ENCODE assay signal across 11 cellular contexts in the genomic region with DNA sequence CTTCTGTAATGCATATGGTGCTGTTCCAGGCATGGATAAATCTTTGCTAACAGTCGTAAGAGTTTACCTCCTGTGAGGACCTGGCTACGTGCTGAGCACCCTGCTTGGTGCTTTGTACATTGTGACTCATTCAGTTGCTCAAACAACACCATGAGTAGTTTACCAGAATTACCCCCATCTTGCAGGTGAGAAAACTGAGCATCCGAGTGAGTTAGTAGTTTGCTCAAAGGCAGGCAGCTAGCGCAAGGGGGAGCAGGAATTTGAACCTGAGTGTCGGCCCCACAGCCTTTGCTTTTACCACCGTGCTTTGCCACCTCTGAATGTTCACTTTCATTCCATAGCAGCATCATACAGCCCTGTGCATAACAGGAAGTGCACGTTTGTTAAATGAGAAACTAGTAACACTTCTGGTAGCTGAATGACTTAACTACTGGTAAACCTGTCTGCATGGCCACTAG.
DNase-seq lines count a peak whose midpoint lies in the region; ATAC-seq and TF ChIP-seq lines count a peak whose summit lies in the region.
"Had no signal": no experiment of that assay in that cellular context is flagged by ENCODE, and none has a peak within 500 bp of the region (broad histone marks: within the 10 kb centered on the region; RNA-seq: fewer than 3 reads in every experiment).

No MANE protein-coding gene starts in this region.

- H3K27ac ChIP-seq in breast epithelium (no peak overlapping the region), esophagus muscularis mucosa (replicated peaks in 1 of 4) (no peak overlapping the region), Karpas-422 (ENCODE audit: low read length) (no peak overlapping the region)
- H3K27ac ChIP-seq: HL-60, PC-9 had no signal

- intact Hi-C loops in MCF 10A (cut with micrococcal nuclease) = no loop called here
- intact Hi-C loops in breast epithelium (cut with DNase I; ENCODE audit: low total_unique reads) = no loop called here
- intact Hi-C loops in esophagus muscularis mucosa (cut with DNase I) = no loop called here

- no peaks in the 10 kb centered on the region for H3K36me3 ChIP-seq in breast epithelium
- H3K36me3 ChIP-seq in esophagus muscularis mucosa = no peaks in the 10 kb centered on the region
- peaks cover 25% of the 10 kb centered on the region; the same call in 1 of the 2 replicates for H3K36me3 ChIP-seq in Karpas-422 (ENCODE audit: insufficient read depth, low read length)

- peaks cover 65% of the 10 kb centered on the region for H3K36me3 Mint-ChIP-seq in MCF 10A (ENCODE audit: insufficient read depth, unreplicated experiment)
- H3K36me3 Mint-ChIP-seq in activated naive CD8-positive, alpha-beta T cell = peaks cover 23% of the 10 kb centered on the region

- DNase-seq in MCF 10A (ENCODE audit: unreplicated experiment) (peak; percentile 38), breast epithelium (ENCODE audit: low spot score in 2 of 2) (no peak), esophagus muscularis mucosa (ENCODE audit: extremely low spot score) (no peak), Karpas-422 (no peak), NCI-H82 treated with DMSO at 0.1 percent for 48 hours (lab: John Stamatoyannopoulos, UW; ENCODE audit: unreplicated experiment) (no peak)
- DNase-seq: PC-9 had no signal

- no peak for TF ChIP-seq EP300 in esophagus muscularis mucosa (IDR thresholded peaks at IDR 0.05)

- no peaks in the 10 kb centered on the region for H3K9me2 ChIP-seq in Karpas-422 (replicated peaks; ENCODE audit: insufficient read depth, low read length)

- no peak overlapping the region for H3K9ac ChIP-seq in Karpas-422 (ENCODE audit: low read length)

- WGBS in esophagus muscularis mucosa = 68% methylated on average over 7 of the region's 7 CpGs

- H3K4me1 ChIP-seq in breast epithelium (no peaks in the 10 kb centered on the region), esophagus muscularis mucosa (peaks cover 0 to 18% (median 6%) of the 10 kb centered on the region in 4 donors), Karpas-422 (ENCODE audit: low read length) (no peaks in the 10 kb centered on the region)

- no peak overlapping the region for H3K27ac Mint-ChIP-seq in MCF 10A (ENCODE audit: low read depth, unreplicated experiment)
- peak overlapping the region; percentile 10 for H3K27ac Mint-ChIP-seq in activated naive CD8-positive, alpha-beta T cell
- H3K27ac Mint-ChIP-seq: brain had no signal

- H3K4me1 Mint-ChIP-seq in MCF 10A (ENCODE audit: insufficient read depth, unreplicated experiment) = no peaks in the 10 kb centered on the region
- peaks cover 3% of the 10 kb centered on the region for H3K4me1 Mint-ChIP-seq in activated naive CD8-positive, alpha-beta T cell (ENCODE audit: low read depth)
- H3K4me1 Mint-ChIP-seq: brain had no signal

- H3K9me3 Mint-ChIP-seq in MCF 10A (ENCODE audit: unreplicated experiment) = no peaks in the 10 kb centered on the region
- H3K9me3 Mint-ChIP-seq in activated naive CD8-positive, alpha-beta T cell (ENCODE audit: low read depth) = no peaks in the 10 kb centered on the region

- H3K79me2 ChIP-seq in Karpas-422 (ENCODE audit: low read length) = peaks cover 20% of the 10 kb centered on the region

- no peak overlapping the region for H2AFZ ChIP-seq in Karpas-422 (ENCODE audit: low read length)
- H2AFZ ChIP-seq: PC-9 had no signal

- no peaks in the 10 kb centered on the region for H4K20me1 ChIP-seq in Karpas-422 (ENCODE audit: insufficient read depth, low read depth, low read length)

- BruUV-seq in MCF 10A (replicated peaks; lab: Mats Ljungman, UMichigan) = no TSS peak

- no peaks in the 10 kb centered on the region for H3K27me3 Mint-ChIP-seq in MCF 10A (ENCODE audit: insufficient read depth, unreplicated experiment)
- no peaks in the 10 kb centered on the region for H3K27me3 Mint-ChIP-seq in activated naive CD8-positive, alpha-beta T cell
- H3K27me3 Mint-ChIP-seq: brain had no signal

- TF ChIP-seq CTCF in MCF 10A (IDR thresholded peaks at IDR 0.05; ENCODE audit: unreplicated experiment) = no peak
- no peak for TF ChIP-seq CTCF in breast epithelium (IDR thresholded peaks at IDR 0.05)
- TF ChIP-seq CTCF in esophagus muscularis mucosa (IDR thresholded peaks at IDR 0.05) = no peak

- no peaks in the 10 kb centered on the region for H3K27me3 ChIP-seq in breast epithelium
- no peaks in the 10 kb centered on the region for H3K27me3 ChIP-seq in esophagus muscularis mucosa
- no peaks in the 10 kb centered on the region for H3K27me3 ChIP-seq in Karpas-422 (ENCODE audit: low read length)

- H3K4me3 ChIP-seq in breast epithelium = no peak overlapping the region
- H3K4me3 ChIP-seq in esophagus muscularis mucosa = no peak overlapping the region
- no peak overlapping the region for H3K4me3 ChIP-seq in Karpas-422 (ENCODE audit: low read length)
- H3K4me3 ChIP-seq: PC-9 had no signal

- no peak overlapping the region for H3K4me3 Mint-ChIP-seq in MCF 10A (ENCODE audit: unreplicated experiment)
- H3K4me3 Mint-ChIP-seq in activated naive CD8-positive, alpha-beta T cell = no peak overlapping the region
- H3K4me3 Mint-ChIP-seq: brain had no signal

- CTCF ChIA-PET in MCF 10A (lab: Yijun Ruan, JAX) = interaction anchor here (0.6 to 0.8 kb wide), 2 partner anchors 27 to 78 kb away, joined by 3 read pairs; no protein-coding TSS in a partner anchor

- no peak for TF ChIP-seq POLR2A in breast epithelium (IDR thresholded peaks at IDR 0.05)
- no peak for TF ChIP-seq POLR2A in esophagus muscularis mucosa (IDR thresholded peaks at IDR 0.05; ENCODE audit: low read depth)

- peak; percentile 93 for ATAC-seq in HG03175 (IDR thresholded peaks at IDR 0.05; ENCODE audit: unreplicated experiment)
- no peak for ATAC-seq in HG02610 (IDR thresholded peaks at IDR 0.05; ENCODE audit: unreplicated experiment)

- POLR2A ChIA-PET in MCF 10A (lab: Yijun Ruan, JAX) = interaction anchor here (0.7 kb wide), 1 partner anchor 25 kb away, joined by 3 read pairs; no protein-coding TSS in a partner anchor

- no peaks in the 10 kb centered on the region for H3K9me3 ChIP-seq in breast epithelium
- H3K9me3 ChIP-seq in esophagus muscularis mucosa = no peaks in the 10 kb centered on the region
- H3K9me3 ChIP-seq in Karpas-422 (ENCODE audit: low read length) = no peaks in the 10 kb centered on the region

- no peak overlapping the region for H3K4me2 ChIP-seq in Karpas-422 (ENCODE audit: low read depth, low read length, poor library complexity, severe bottlenecking)
- H3K4me2 ChIP-seq: PC-9 had no signal
